In the genomic region with DNA sequence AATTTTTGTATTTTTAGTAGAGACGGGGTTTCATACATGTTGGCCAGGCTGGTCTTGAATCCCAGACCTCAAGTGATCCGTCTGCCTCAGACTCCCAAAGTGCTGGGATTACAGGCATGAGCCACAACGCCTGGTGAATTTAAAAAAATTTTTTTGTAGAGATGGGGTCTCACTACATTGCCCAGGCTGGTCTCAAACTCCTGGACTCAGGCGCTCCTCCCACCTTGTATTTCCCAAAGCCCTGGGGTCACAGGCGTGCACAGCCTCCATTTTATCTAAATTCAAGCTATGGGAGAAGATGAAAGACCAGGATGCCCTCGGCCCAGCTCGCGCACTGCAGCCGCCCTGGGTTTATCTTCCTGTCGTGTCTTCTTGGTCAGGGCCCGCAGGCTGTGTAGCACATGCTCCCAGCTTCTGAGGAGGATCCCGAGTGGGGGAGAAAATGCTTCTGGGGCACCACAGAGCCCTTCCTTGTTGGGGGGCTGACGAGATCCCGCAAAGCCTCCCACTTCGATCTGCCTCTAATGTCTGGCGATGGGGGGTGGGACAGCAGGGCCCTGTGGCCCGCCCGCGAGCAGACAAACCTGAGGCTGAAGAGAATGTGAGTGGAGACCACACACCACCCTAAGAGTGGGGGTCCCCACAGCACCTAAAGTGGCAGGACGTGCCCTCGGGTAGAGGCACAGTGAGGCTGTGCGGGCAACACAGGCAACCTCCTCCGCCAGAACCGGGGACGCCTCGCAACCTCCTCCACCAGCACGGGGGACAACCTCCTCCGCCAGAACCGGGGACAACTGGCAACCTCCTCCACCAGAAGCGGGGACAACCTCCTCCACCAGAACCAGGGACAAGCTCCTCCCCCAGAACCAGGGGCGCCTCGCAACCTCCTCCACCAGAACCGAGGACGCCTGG, we compare ENCODE assay signal across 25 cellular contexts.
"Had no signal": no experiment of that assay in that cellular context is flagged by ENCODE, and none has a peak within 500 bp of the region (broad histone marks: within the 10 kb centered on the region; RNA-seq: fewer than 3 reads in every experiment).

No MANE protein-coding gene starts in this region.

- H3K9me3 Mint-ChIP-seq: activated CD4-positive, alpha-beta memory T cell treated with anti-CD3 and anti-CD28 coated beads, Interleukin-2, amount 10 ng/mL, durations not matched to agents 7 days and 5 days; activated CD4-positive, alpha-beta T cell treated with anti-CD3 and anti-CD28 coated beads, Interleukin-2, amount 10 ng/mL, durations not matched to agents 7 days and 5 days; activated T-cell treated with anti-CD3 and anti-CD28 coated beads, Interleukin-2, amount 50 U/mL, for 24 hours; activated T-cell treated with anti-CD3 and anti-CD28 coated beads, Interleukin-2, amount 50 U/mL, for 72 hours; central memory CD8-positive, alpha-beta T cell had no signal

- ATAC-seq: activated T-cell treated with anti-CD3 and anti-CD28 coated beads, Interleukin-2, amount 50 U/mL, for 72 hours; esophagus mucosa had no signal

- H3K27me3 Mint-ChIP-seq: activated CD4-positive, alpha-beta memory T cell treated with anti-CD3 and anti-CD28 coated beads, Interleukin-2, amount 10 ng/mL, durations not matched to agents 7 days and 5 days; activated CD4-positive, alpha-beta T cell treated with anti-CD3 and anti-CD28 coated beads, Interleukin-2, amount 10 ng/mL, durations not matched to agents 7 days and 5 days; activated naive CD8-positive, alpha-beta T cell; activated T-cell treated with anti-CD3 and anti-CD28 coated beads, Interleukin-2, amount 50 U/mL, for 24 hours; central memory CD8-positive, alpha-beta T cell; dendritic cell treated with granulocyte-macrophage colony-stimulating factor and Interleukin-4, amounts not matched to agents 40 ng/mL and 50 ng/mL, for 4 days had no signal

- H3K27ac Mint-ChIP-seq: activated CD4-positive, alpha-beta memory T cell treated with anti-CD3 and anti-CD28 coated beads, Interleukin-2, amount 10 ng/mL, durations not matched to agents 7 days and 5 days; activated CD4-positive, alpha-beta T cell treated with anti-CD3 and anti-CD28 coated beads, Interleukin-2, amount 10 ng/mL, durations not matched to agents 7 days and 5 days; activated naive CD8-positive, alpha-beta T cell; activated T-cell treated with anti-CD3 and anti-CD28 coated beads, Interleukin-2, amount 50 U/mL, for 24 hours; activated T-cell treated with anti-CD3 and anti-CD28 coated beads, Interleukin-2, amount 50 U/mL, for 72 hours; dendritic cell treated with granulocyte-macrophage colony-stimulating factor and Interleukin-4, amounts not matched to agents 40 ng/mL and 50 ng/mL, for 4 days; endodermal cell had no signal

- H3K27me3 ChIP-seq: brain microvascular endothelial cell, dorsolateral prefrontal cortex had no signal

- DNase-seq: activated CD4-positive, alpha-beta memory T cell treated with anti-CD3 and anti-CD28 coated beads, Interleukin-2, amount 10 ng/mL, durations not matched to agents 7 days and 5 days; activated CD4-positive, alpha-beta T cell treated with anti-CD3 and anti-CD28 coated beads for 1 hour; activated CD4-positive, alpha-beta T cell treated with anti-CD3 and anti-CD28 coated beads for 4 hours; activated CD4-positive, alpha-beta T cell treated with anti-CD3 and anti-CD28 coated beads, Interleukin-2, amount 10 ng/mL, durations not matched to agents 7 days and 5 days; activated CD4-positive, alpha-beta T cell treated with anti-CD3 and anti-CD28 coated beads, Interleukin-2, amount 50 U/mL, for 4 hours; activated CD8-positive, alpha-beta memory T cell treated with anti-CD3 and anti-CD28 coated beads, Interleukin-2, amount 50 U/mL, for 48 hours; activated effector memory CD4-positive, alpha-beta T cell treated with Interleukin-2 at 50 U/mL for 16 hours; activated gamma-delta T cell treated with Interleukin-2 at 50 U/mL for 16 hours; activated naive CD4-positive, alpha-beta T cell treated with anti-CD3 and anti-CD28 coated beads, Interleukin-2, amount 50 U/mL, for 16 hours; activated naive CD4-positive, alpha-beta T cell treated with Interleukin-2 at 50 U/mL for 16 hours; activated T-cell treated with anti-CD3 and anti-CD28 coated beads for 4 hours; activated T-cell treated with anti-CD3 and anti-CD28 coated beads, Interleukin-2, amount 50 U/mL, for 24 hours; activated T-cell treated with anti-CD3 and anti-CD28 coated beads, Interleukin-2, amount 50 U/mL, for 72 hours; amniotic stem cell; anterior cingulate cortex; brain microvascular endothelial cell; dorsolateral prefrontal cortex; effector memory CD4-positive, alpha-beta T cell; endodermal cell; foreskin fibroblast had no signal

- H3K27ac ChIP-seq: brain microvascular endothelial cell, coronary artery, dorsolateral prefrontal cortex had no signal

- H3K4me1 Mint-ChIP-seq: activated CD4-positive, alpha-beta memory T cell treated with anti-CD3 and anti-CD28 coated beads, Interleukin-2, amount 10 ng/mL, durations not matched to agents 7 days and 5 days; endodermal cell had no signal

- H3K4me3 Mint-ChIP-seq: activated CD4-positive, alpha-beta memory T cell treated with anti-CD3 and anti-CD28 coated beads, Interleukin-2, amount 10 ng/mL, durations not matched to agents 7 days and 5 days; activated CD4-positive, alpha-beta T cell treated with anti-CD3 and anti-CD28 coated beads, Interleukin-2, amount 10 ng/mL, durations not matched to agents 7 days and 5 days; activated naive CD8-positive, alpha-beta T cell; activated T-cell treated with anti-CD3 and anti-CD28 coated beads, Interleukin-2, amount 50 U/mL, for 24 hours; activated T-cell treated with anti-CD3 and anti-CD28 coated beads, Interleukin-2, amount 50 U/mL, for 72 hours; central memory CD8-positive, alpha-beta T cell; dendritic cell treated with granulocyte-macrophage colony-stimulating factor and Interleukin-4, amounts not matched to agents 40 ng/mL and 50 ng/mL, for 4 days; endodermal cell had no signal

- H3K4me3 ChIP-seq: coronary artery, dorsolateral prefrontal cortex had no signal
